Comparison of ENCODE assay signal across 9 cellular contexts in genomic region chr2:207767461-207768167, GRCh38. TPM values are rescaled to one million over a fixed set of nuclear protein-coding genes. Genes with fewer than 3 reads are reported as not detected.
DNase-seq lines count a peak whose midpoint lies in the region; ATAC-seq, FAIRE-seq and TF ChIP-seq lines count a peak whose summit lies in the region.
"Had no signal": no experiment of that assay in that cellular context is flagged by ENCODE, and none has a peak within 500 bp of the region (broad histone marks: within the 10 kb centered on the region; RNA-seq: fewer than 3 reads in every experiment).

No MANE protein-coding gene starts in this region.

- peaks cover 46% of the 10 kb centered on the region for H3K36me3 ChIP-seq in HUES6 (ENCODE audit: control insufficient read depth, insufficient read depth, low read length)
- no peaks in the 10 kb centered on the region for H3K36me3 ChIP-seq in GM12878 (ENCODE audit: control insufficient read depth in 2 of 2, insufficient read depth in 2 of 2, low read length in 1 of 2)
- no peaks in the 10 kb centered on the region for H3K36me3 ChIP-seq in kidney epithelial cell (ENCODE audit: control insufficient read depth, insufficient read depth, low read length)

- peak overlapping the region; percentile 94 for H3K9ac ChIP-seq in HUES6 (ENCODE audit: low read length)
- no peak overlapping the region for H3K9ac ChIP-seq in GM12878 (ENCODE audit: control insufficient read depth, insufficient read depth, low read length)

- in situ Hi-C loops in GM12878 (cut with MboI), result no loop called here

- 95% methylated on average over 56 of the region's 56 CpGs for WGBS in GM12878 (ENCODE audit: insufficient coverage, insufficient replicate concordance, low lambda C conversion rate, missing lambda C conversion rate)

- H3K4me3 ChIP-seq in AG10803 (ENCODE audit: low read length) (no peak overlapping the region), HUES6 (ENCODE audit: low read depth, low read length) (peak overlapping the region; percentile 90), GM12878 (peak overlapping the region; percentile 46; the same call in 1 of the 2 replicates), kidney epithelial cell (ENCODE audit: low read depth, low read length) (peak overlapping the region; percentile 66)

- H3K27me3 Mint-ChIP-seq in stimulated activated naive B cell treated with anti-CD40 and anti-IgM and Interleukin-4, amounts not matched to agents 10 μg/mL and 1 μg/mL and 100 μg/mL, for 72 hours, result peaks cover 11 to 25% of the 10 kb centered on the region in 2 donors

- RAD21 ChIA-PET in GM12878 (lab: Charles Lee; ENCODE audit: unreplicated experiment), result interaction anchor here (2.0 to 2.3 kb wide), 2 partner anchors 205 to 273 kb away, joined by 5 to 12 read pairs; no protein-coding TSS in a partner anchor

- no peak for TF ChIP-seq EP300 in GM12878 (IDR thresholded peaks at IDR 0.05; ENCODE audit: borderline replicate concordance in 1 of 2, control insufficient read depth in 1 of 2, low read depth in 2 of 2, low read length in 2 of 2)

- peak overlapping the region; percentile 80; the same call in 1 of the 2 replicates for H3K27ac ChIP-seq in HUES6 (ENCODE audit: low read depth, low read length)
- no peak overlapping the region for H3K27ac ChIP-seq in GM12878 (ENCODE audit: control insufficient read depth, insufficient read depth)

- SMC1A ChIA-PET in GM12878 (lab: Charles Lee; ENCODE audit: uncharacterized antibody, unreplicated experiment), result interaction anchor here (0.8 to 2.3 kb wide), 4 partner anchors 205 to 273 kb away, joined by 4 to 25 read pairs (median 10); no protein-coding TSS in a partner anchor

- H3K27me3 ChIP-seq in HUES6 (ENCODE audit: control insufficient read depth, insufficient read depth, low read length), result peaks cover 42% of the 10 kb centered on the region; the same call in 1 of the 2 replicates
- no peaks in the 10 kb centered on the region; a peak in 2 of 4 replicates for H3K27me3 ChIP-seq in GM12878 (replicated peaks in 1 of 2; ENCODE audit: control insufficient read depth in 2 of 2, insufficient read depth in 2 of 2, low read length in 1 of 2)
- no peaks in the 10 kb centered on the region for H3K27me3 ChIP-seq in kidney epithelial cell (ENCODE audit: control insufficient read depth, insufficient read depth, low read length)

- ATAC-seq in GM12878 (no peak), GM19351 (IDR thresholded peaks at IDR 0.05; ENCODE audit: unreplicated experiment) (no peak)
- no peak for ATAC-seq in stimulated activated naive B cell treated with anti-CD40 and anti-IgM and Interleukin-4, amounts not matched to agents 10 μg/mL and 1 μg/mL and 100 μg/mL, for 72 hours (replicated peaks)
- no peak for ATAC-seq in activated CD4-positive, CD25-positive, alpha-beta regulatory T cell treated with anti-CD3 and anti-CD28 coated beads, Interleukin-2, amount 50 U/mL, for 24 hours
- ATAC-seq: HCT116 had no signal

- no peaks in the 10 kb centered on the region for H3K79me2 ChIP-seq in GM12878 (ENCODE audit: control insufficient read depth, insufficient read depth, low read length)

- no peaks in the 10 kb centered on the region for H4K20me1 ChIP-seq in GM12878 (ENCODE audit: control insufficient read depth, insufficient read depth)

- no peak overlapping the region for H2AFZ ChIP-seq in GM12878 (ENCODE audit: control insufficient read depth, low read depth, low read length)

- H3K27ac Mint-ChIP-seq in stimulated activated naive B cell treated with anti-CD40 and anti-IgM and Interleukin-4, amounts not matched to agents 10 μg/mL and 1 μg/mL and 100 μg/mL, for 72 hours, result no peak overlapping the region

- intact Hi-C loops in GM12878 (cut with micrococcal nuclease; ENCODE audit: unreplicated experiment), result loop anchor here (1.0 to 5.0 kb wide), 2 partner anchors 206 to 265 kb away; no protein-coding TSS in a partner anchor

- no peak for TF ChIP-seq RAD21 in GM12878 (IDR thresholded peaks at IDR 0.05; ENCODE audit: insufficient read depth, low read depth, low read length)

- DNase-seq in AG10803 (ENCODE audit: low read depth) (no peak), GM12878 (ENCODE audit: low read depth, low spot score) (no peak), kidney epithelial cell (ENCODE audit: low read depth) (no peak), OCI-M2 (lab: John Stamatoyannopoulos, UW; ENCODE audit: unreplicated experiment) (no peak)
- DNase-seq in stimulated activated naive B cell treated with anti-CD40 and anti-IgM and Interleukin-4, amounts not matched to agents 10 μg/mL and 1 μg/mL and 100 μg/mL, for 72 hours, result no peak

- peak; percentile 33 for TF ChIP-seq CTCF in AG10803 (conservative IDR thresholded peaks at IDR 0.05; ENCODE audit: low read length)
- peak in 1 of 3 experiments; percentile 8; a peak in 2 of 6 replicates for TF ChIP-seq CTCF in GM12878 (IDR thresholded peaks at IDR 0.05 in 2 of 3, conservative IDR thresholded peaks at IDR 0.05 in 1 of 3; ENCODE audit: control insufficient read depth in 2 of 3, extremely low read depth in 1 of 3, insufficient read depth in 1 of 3, low read depth in 3 of 3, low read length in 3 of 3)
- peak; percentile 59 for TF ChIP-seq CTCF in kidney epithelial cell (IDR thresholded peaks at IDR 0.05; ENCODE audit: insufficient read depth, low read length, poor library complexity, severe bottlenecking)

- peaks cover 27 to 54% of the 10 kb centered on the region in 2 donors for H3K4me1 Mint-ChIP-seq in stimulated activated naive B cell treated with anti-CD40 and anti-IgM and Interleukin-4, amounts not matched to agents 10 μg/mL and 1 μg/mL and 100 μg/mL, for 72 hours

- H3K9me3 ChIP-seq in HUES6 (ENCODE audit: control insufficient read depth, insufficient read depth, low read depth, low read length) (no peaks in the 10 kb centered on the region), GM12878 (replicated peaks; ENCODE audit: control insufficient read depth, insufficient read depth, low read length) (no peaks in the 10 kb centered on the region; the same call in 2 of the 3 replicates)

- peak overlapping the region; percentile 100; the same call in 1 of the 2 replicates for H3K4me2 ChIP-seq in GM12878 (ENCODE audit: control insufficient read depth, insufficient read depth)

- H3K4me1 ChIP-seq in HUES6 (ENCODE audit: control insufficient read depth, insufficient read depth, low read length) (peaks cover 66% of the 10 kb centered on the region), GM12878 (ENCODE audit: control insufficient read depth, insufficient read depth, low read length) (peaks cover 17% of the 10 kb centered on the region)

- CTCF ChIA-PET in GM12878 (lab: Yijun Ruan, JAX), result interaction anchor here (0.8 to 6.5 kb wide), 4 partner anchors 24 to 305 kb away, joined by 4 to 56 read pairs (median 8); no protein-coding TSS in a partner anchor

- no peak for TF ChIP-seq POLR2A in GM12878 (IDR thresholded peaks at IDR 0.05; ENCODE audit: low read depth, low read length)

- no TSS peak for BruUV-seq in GM12878 (replicated peaks; lab: Mats Ljungman, UMichigan)

- H3K4me3 Mint-ChIP-seq in stimulated activated naive B cell treated with anti-CD40 and anti-IgM and Interleukin-4, amounts not matched to agents 10 μg/mL and 1 μg/mL and 100 μg/mL, for 72 hours, result peak overlapping the region; percentile 84 to 85

- H3K36me3 Mint-ChIP-seq in stimulated activated naive B cell treated with anti-CD40 and anti-IgM and Interleukin-4, amounts not matched to agents 10 μg/mL and 1 μg/mL and 100 μg/mL, for 72 hours, result peaks cover 12 to 16% of the 10 kb centered on the region in 2 donors

- POLR2A ChIA-PET in GM12878 (lab: Charles Lee), result interaction anchor here (0.6 kb wide), 1 partner anchor 49 kb away, joined by 4 read pairs; no protein-coding TSS in a partner anchor

- FAIRE-seq in GM12878 (lab: Jason Lieb, UNC), result peak; percentile 7

- H3K9me3 Mint-ChIP-seq in stimulated activated naive B cell treated with anti-CD40 and anti-IgM and Interleukin-4, amounts not matched to agents 10 μg/mL and 1 μg/mL and 100 μg/mL, for 72 hours, result peaks cover 3 to 8% of the 10 kb centered on the region in 2 donors

TF ChIP-seq in GM12878, 131 proteins besides CTCF, POLR2A, EP300 and RAD21 (continues in another document):
- no peak for TF ChIP-seq TAF1 (IDR thresholded peaks at IDR 0.05; ENCODE audit: borderline replicate concordance, low read depth, low read length)

RNA-seq across cellular contexts. Expression of gene FZD5, which starts 2.1 kb away (rescaled TPM):
- total RNA-seq in GM12878 (2013; cell fraction: nucleolus; rRNA removed), result 2.2 and 2.4 TPM in 2 replicates
- total RNA-seq in GM12878 (2014; rRNA removed) (1.2 and 1.5 TPM in 2 replicates), GM12878 (2014; rRNA removed; fragmentation: Illumina TruSeq; extraction: Trizol) (0.81 and 0.83 TPM in 2 replicates), GM12878 (2021) (2.4 and 2.6 TPM in 2 replicates), kidney epithelial cell (7.4 and 9.1 TPM in 2 replicates)
- polyA plus RNA-seq in GM12878 (2011; ENCODE audit: low read depth), result not detected
- polyA plus RNA-seq in GM12878 (2011; rRNA removed) (0.78 and 0.80 TPM in 2 replicates), GM12878 (2014; fragmentation: Illumina TruSeq; extraction: Trizol) (0.72 and 0.89 TPM in 2 replicates), GM12878 (2014; fragmentation: Nextera tagmentation; extraction: Ambion mirVana) (under 1 TPM; 0.40 to 0.53 TPM), GM12878 (2014; rRNA removed) (0.88 TPM in 2 replicates), GM12878 (2016; fragmentation: Nextera tagmentation; extraction: Ambion mirVana) (1 to 10 TPM in 1 of 2 experiments, under 1 TPM in 1; 0.88 to 1.2 TPM)
- polyA plus RNA-seq in GM12878 (2011; cell fraction: cytosol; rRNA removed), result 0.46 and 0.50 TPM in 2 replicates
- 2.0 and 2.2 TPM in 2 replicates for polyA plus RNA-seq in GM12878 (2011; cell fraction: nucleus; rRNA removed)
- 0.18 and 0.21 TPM in 2 replicates for polyA plus RNA-seq in GM12878 (2012)
- polyA minus RNA-seq in GM12878 (2011; rRNA and poly(A)+ RNA removed), result 1.5 and 2.1 TPM in 2 replicates
- 0.94 TPM in 2 replicates for polyA minus RNA-seq in GM12878 (2011; cell fraction: cytosol; rRNA and poly(A)+ RNA removed)
- polyA minus RNA-seq in GM12878 (2011; cell fraction: nucleus; rRNA and poly(A)+ RNA removed), result 2.7 and 4.5 TPM in 2 replicates

RNA-seq across cellular contexts. Expression of gene CCNYL1, which starts 56.2 kb away (rescaled TPM):
- total RNA-seq in GM12878 (2013; cell fraction: nucleolus; rRNA removed), result 8.3 and 11.0 TPM in 2 replicates
- total RNA-seq in GM12878 (2014; rRNA removed) (3.6 and 4.0 TPM in 2 replicates), GM12878 (2014; rRNA removed; fragmentation: Illumina TruSeq; extraction: Trizol) (5.9 and 6.4 TPM in 2 replicates), GM12878 (2021) (6.8 and 8.0 TPM in 2 replicates), kidney epithelial cell (16.6 and 16.8 TPM in 2 replicates)
- polyA plus RNA-seq in GM12878 (2011; ENCODE audit: low read depth), result 2.3 TPM
- polyA plus RNA-seq in GM12878 (2011; rRNA removed) (12.3 and 17.8 TPM in 2 replicates), GM12878 (2014; fragmentation: Illumina TruSeq; extraction: Trizol) (9.5 and 13.9 TPM in 2 replicates), GM12878 (2014; fragmentation: Nextera tagmentation; extraction: Ambion mirVana) (1 to 10 TPM; 2.4 to 3.7 TPM), GM12878 (2014; rRNA removed) (6.4 and 7.4 TPM in 2 replicates), GM12878 (2016; fragmentation: Nextera tagmentation; extraction: Ambion mirVana) (1 to 10 TPM; 1.8 to 5.9 TPM)
- 6.0 and 6.8 TPM in 2 replicates for polyA plus RNA-seq in GM12878 (2011; cell fraction: cytosol; rRNA removed)
- 6.1 and 8.9 TPM in 2 replicates for polyA plus RNA-seq in GM12878 (2011; cell fraction: nucleus; rRNA removed)
- polyA plus RNA-seq in GM12878 (2012), result 3.7 and 3.8 TPM in 2 replicates
- 6.8 and 7.6 TPM in 2 replicates for polyA minus RNA-seq in GM12878 (2011; rRNA and poly(A)+ RNA removed)
- 2.7 and 7.5 TPM in 2 replicates for polyA minus RNA-seq in GM12878 (2011; cell fraction: cytosol; rRNA and poly(A)+ RNA removed)
- 5.7 and 9.5 TPM in 2 replicates for polyA minus RNA-seq in GM12878 (2011; cell fraction: nucleus; rRNA and poly(A)+ RNA removed)
